ENCODE assay signal across 8 cellular contexts in the genomic region with DNA sequence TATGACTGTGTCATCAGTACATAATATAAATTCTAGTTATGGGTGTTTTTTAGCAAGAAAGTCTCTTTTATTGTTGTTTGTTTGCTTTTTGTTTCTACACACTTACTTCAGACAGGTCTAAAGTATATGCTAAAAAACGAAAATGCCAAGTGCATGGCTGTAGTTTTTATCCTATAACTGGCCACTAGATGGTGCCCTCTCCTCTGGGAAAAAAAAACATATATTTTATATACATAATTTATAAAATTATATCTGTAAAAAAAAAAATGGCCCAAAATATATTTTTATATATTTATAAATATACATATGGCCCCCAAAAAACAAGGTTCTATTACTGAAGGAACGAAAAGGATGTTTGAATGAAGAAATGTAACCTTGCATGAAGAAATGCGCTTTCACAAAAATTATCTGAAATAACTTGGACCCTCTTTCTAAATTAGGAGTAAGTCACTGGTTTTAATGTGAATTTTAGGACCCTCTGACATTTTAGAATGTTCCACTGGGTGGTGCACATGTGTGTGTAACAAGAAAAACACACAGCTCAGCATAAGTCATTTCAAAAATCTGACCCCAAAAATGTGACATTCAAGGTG.
DNase-seq lines count a peak whose midpoint lies in the region; ATAC-seq, FAIRE-seq and TF ChIP-seq lines count a peak whose summit lies in the region.

No MANE protein-coding gene starts in this region.

- no peak overlapping the region for H3K27ac Mint-ChIP-seq in activated T-cell treated with anti-CD3 and anti-CD28 coated beads, Interleukin-2, amount 50 U/mL, for 72 hours
- no peak overlapping the region for H3K27ac Mint-ChIP-seq in naive thymus-derived CD4-positive, alpha-beta T cell

- H2AFZ ChIP-seq in GM12878 (ENCODE audit: control insufficient read depth, low read depth, low read length): no peak overlapping the region

- CTCF ChIA-PET in GM12878 (lab: Yijun Ruan, JAX): interaction anchor here (0.6 to 2.7 kb wide), 10 partner anchors 8 to 1269 kb away, joined by 3 to 10 read pairs (median 5); no protein-coding TSS in a partner anchor
- CTCF ChIA-PET in naive thymus-derived CD4-positive, alpha-beta T cell (lab: Charles Lee): interaction anchor here (0.9 to 1.5 kb wide), 2 partner anchors 219 to 826 kb away, joined by 3 read pairs; no protein-coding TSS in a partner anchor

- H3K9ac ChIP-seq in GM12878 (ENCODE audit: control insufficient read depth, insufficient read depth, low read length): no peak overlapping the region

- no peaks in the 10 kb centered on the region for H3K36me3 ChIP-seq in GM12878 (ENCODE audit: control insufficient read depth in 2 of 2, insufficient read depth in 2 of 2, low read length in 1 of 2)
- H3K36me3 ChIP-seq in naive thymus-derived CD4-positive, alpha-beta T cell (ENCODE audit: control insufficient read depth in 2 of 3, insufficient read depth in 3 of 3, low read length in 3 of 3): no peaks in the 10 kb centered on the region

- no TSS peak for BruUV-seq in GM12878 (replicated peaks; lab: Mats Ljungman, UMichigan)

- peak; percentile 11 to 12 for DNase-seq in activated T-cell treated with anti-CD3 and anti-CD28 coated beads, Interleukin-2, amount 50 U/mL, for 72 hours
- DNase-seq in activated T-cell treated with anti-CD3 and anti-CD28 coated beads, Interleukin-2, amount 50 U/mL, for 48 hours: no peak
- DNase-seq in NAMALWA (ENCODE audit: low spot score) (peak; percentile 50), GM12878 (ENCODE audit: low read depth, low spot score) (no peak), GM12892 (ENCODE audit: insufficient read length) (no peak), omental fat pad (ENCODE audit: low spot score) (no peak)
- DNase-seq in naive thymus-derived CD4-positive, alpha-beta T cell: peak in 5 of 9 donors; percentile 16 to 34 (median 25)

- RAD21 ChIA-PET in GM12878 (lab: Charles Lee; ENCODE audit: unreplicated experiment): interaction anchor here (1.1 to 2.4 kb wide), 2 partner anchors 29 to 867 kb away, joined by 3 to 7 read pairs; no protein-coding TSS in a partner anchor

- H3K9me3 Mint-ChIP-seq in activated T-cell treated with anti-CD3 and anti-CD28 coated beads, Interleukin-2, amount 50 U/mL, for 72 hours: no peaks in the 10 kb centered on the region
- no peaks in the 10 kb centered on the region for H3K9me3 Mint-ChIP-seq in naive thymus-derived CD4-positive, alpha-beta T cell

- intact Hi-C loops in GM12878 (cut with micrococcal nuclease; ENCODE audit: unreplicated experiment): loop anchor here (2.0 to 10.0 kb wide), 5 partner anchors 217 to 867 kb away; no protein-coding TSS in a partner anchor
- intact Hi-C loops in naive thymus-derived CD4-positive, alpha-beta T cell (cut with micrococcal nuclease): loop anchor here (1.0 to 10.0 kb wide), 9 partner anchors 217 to 1031 kb away; no protein-coding TSS in a partner anchor

- H3K27ac ChIP-seq in GM12878 (ENCODE audit: control insufficient read depth, insufficient read depth): no peak overlapping the region
- no peak overlapping the region for H3K27ac ChIP-seq in naive thymus-derived CD4-positive, alpha-beta T cell (ENCODE audit: low read depth, low read length)

- no peaks in the 10 kb centered on the region for H4K20me1 ChIP-seq in GM12878 (ENCODE audit: control insufficient read depth, insufficient read depth)

- no peaks in the 10 kb centered on the region for H3K36me3 Mint-ChIP-seq in activated T-cell treated with anti-CD3 and anti-CD28 coated beads, Interleukin-2, amount 50 U/mL, for 72 hours (ENCODE audit: insufficient read depth in 2 of 2)
- no peaks in the 10 kb centered on the region for H3K36me3 Mint-ChIP-seq in naive thymus-derived CD4-positive, alpha-beta T cell

- no peak for TF ChIP-seq POLR2A in GM12878 (IDR thresholded peaks at IDR 0.05; ENCODE audit: low read depth, low read length)
- TF ChIP-seq POLR2A in GM12892 (IDR thresholded peaks at IDR 0.05; ENCODE audit: low read depth, low read length): no peak

- SMC1A ChIA-PET in GM12878 (lab: Charles Lee; ENCODE audit: uncharacterized antibody, unreplicated experiment): interaction anchor here (1.4 to 1.7 kb wide), 2 partner anchors 7 to 13 kb away, joined by 5 read pairs; no protein-coding TSS in a partner anchor

- no peak overlapping the region for H3K4me2 ChIP-seq in GM12878 (ENCODE audit: control insufficient read depth, insufficient read depth)

- H3K27me3 ChIP-seq in GM12878 (replicated peaks in 1 of 2; ENCODE audit: control insufficient read depth in 2 of 2, insufficient read depth in 2 of 2, low read length in 1 of 2): no peaks in the 10 kb centered on the region
- H3K27me3 ChIP-seq in naive thymus-derived CD4-positive, alpha-beta T cell (ENCODE audit: control insufficient read depth in 2 of 2, insufficient read depth in 2 of 2, low read length in 2 of 2): no peaks in the 10 kb centered on the region

- peaks cover 17% of the 10 kb centered on the region for H3K27me3 Mint-ChIP-seq in activated T-cell treated with anti-CD3 and anti-CD28 coated beads, Interleukin-2, amount 50 U/mL, for 72 hours (ENCODE audit: low read depth)
- H3K27me3 Mint-ChIP-seq in naive thymus-derived CD4-positive, alpha-beta T cell: peaks cover 9 to 23% (median 20%) of the 10 kb centered on the region in 5 donors

- H3K4me3 Mint-ChIP-seq in activated T-cell treated with anti-CD3 and anti-CD28 coated beads, Interleukin-2, amount 50 U/mL, for 72 hours: no peak overlapping the region
- H3K4me3 Mint-ChIP-seq in naive thymus-derived CD4-positive, alpha-beta T cell: no peak overlapping the region

- no peaks in the 10 kb centered on the region for H3K4me1 Mint-ChIP-seq in activated T-cell treated with anti-CD3 and anti-CD28 coated beads, Interleukin-2, amount 50 U/mL, for 72 hours (ENCODE audit: low read depth)
- no peaks in the 10 kb centered on the region for H3K4me1 Mint-ChIP-seq in naive thymus-derived CD4-positive, alpha-beta T cell

- H3K4me1 ChIP-seq in GM12878 (ENCODE audit: control insufficient read depth, insufficient read depth, low read length): no peaks in the 10 kb centered on the region
- H3K4me1 ChIP-seq in naive thymus-derived CD4-positive, alpha-beta T cell (ENCODE audit: control insufficient read depth in 2 of 2, insufficient read depth in 2 of 2, low read length in 2 of 2): no peaks in the 10 kb centered on the region

- ATAC-seq in activated T-cell treated with anti-CD3 and anti-CD28 coated beads, Interleukin-2, amount 50 U/mL, for 72 hours (replicated peaks in 1 of 2): no peak
- ATAC-seq in GM12878 (peak; percentile 35; the same call in 1 of the 3 replicates), omental fat pad (ENCODE audit: low FRiP score) (no peak), GM18519 (IDR thresholded peaks at IDR 0.05; ENCODE audit: low FRiP score, unreplicated experiment) (no peak)
- peak; percentile 53 for ATAC-seq in naive thymus-derived CD4-positive, alpha-beta T cell

- WGBS in GM12878 (ENCODE audit: insufficient coverage, insufficient replicate concordance, low lambda C conversion rate, missing lambda C conversion rate): 33% methylated on average over 3 of the region's 3 CpGs

- no peak for TF ChIP-seq EP300 in GM12878 (IDR thresholded peaks at IDR 0.05; ENCODE audit: borderline replicate concordance in 1 of 2, control insufficient read depth in 1 of 2, low read depth in 2 of 2, low read length in 2 of 2)

- peak; percentile 49 for TF ChIP-seq RAD21 in GM12878 (IDR thresholded peaks at IDR 0.05; ENCODE audit: insufficient read depth, low read depth, low read length)

- in situ Hi-C loops in GM12878 (cut with MboI): loop anchor here (25.0 kb wide), 1 partner anchor 857 kb away; no protein-coding TSS in a partner anchor

- no peaks in the 10 kb centered on the region for H3K9me3 ChIP-seq in GM12878 (replicated peaks; ENCODE audit: control insufficient read depth, insufficient read depth, low read length)
- H3K9me3 ChIP-seq in naive thymus-derived CD4-positive, alpha-beta T cell (ENCODE audit: control insufficient read depth in 2 of 3, low read length in 3 of 3): no peaks in the 10 kb centered on the region

- no peak overlapping the region for H3K4me3 ChIP-seq in GM12878
- no peak overlapping the region for H3K4me3 ChIP-seq in naive thymus-derived CD4-positive, alpha-beta T cell (ENCODE audit: low read length)

- POLR2A ChIA-PET in GM12878 (lab: Charles Lee): no interaction called here
- POLR2A ChIA-PET in naive thymus-derived CD4-positive, alpha-beta T cell (lab: Charles Lee): no interaction called here

- FAIRE-seq in GM12878 (lab: Jason Lieb, UNC) (no peak), GM12892 (lab: Jason Lieb, UNC) (no peak)

- TF ChIP-seq CTCF in GM12878 (IDR thresholded peaks at IDR 0.05 in 2 of 3, conservative IDR thresholded peaks at IDR 0.05 in 1 of 3; ENCODE audit: control insufficient read depth in 2 of 3, extremely low read depth in 1 of 3, insufficient read depth in 1 of 3, low read depth in 3 of 3, low read length in 3 of 3) (peak; percentile 42 to 51 (median 46); a peak in 5 of 6 replicates), omental fat pad (IDR thresholded peaks at IDR 0.05) (no peak)

- no peaks in the 10 kb centered on the region for H3K79me2 ChIP-seq in GM12878 (ENCODE audit: control insufficient read depth, insufficient read depth, low read length)

TF ChIP-seq in GM12878, 131 proteins besides CTCF, POLR2A, EP300 and RAD21 (continues in another document):
- TF ChIP-seq NR2F1 (conservative IDR thresholded peaks at IDR 0.05) (no peak), SRF (IDR thresholded peaks at IDR 0.05; ENCODE audit: low read depth in 2 of 2, low read length in 2 of 2) (no peak), SMC3 (IDR thresholded peaks at IDR 0.05; ENCODE audit: borderline replicate concordance, low read length) (peak; percentile 28; the same call in 1 of the 2 replicates)

Comparison
In these comparisons a context has a peak if more than half of its experiments do, and no peak if none do; other contexts are left out.
1. DNase-seq: peak in activated T-cell treated with anti-CD3 and anti-CD28 coated beads, Interleukin-2, amount 50 U/mL, for 72 hours (2 of 2), NAMALWA (single experiment) and naive thymus-derived CD4-positive, alpha-beta T cell (5 of 9); none in activated T-cell treated with anti-CD3 and anti-CD28 coated beads, Interleukin-2, amount 50 U/mL, for 48 hours (0 of 2), GM12878 (single experiment), GM12892 (single experiment) and omental fat pad (single experiment).
2. ATAC-seq: peak in GM12878 (single experiment) and naive thymus-derived CD4-positive, alpha-beta T cell (single experiment); none in activated T-cell treated with anti-CD3 and anti-CD28 coated beads, Interleukin-2, amount 50 U/mL, for 72 hours (0 of 2), omental fat pad (single experiment) and GM18519 (single experiment).
3. CTCF ChIP-seq: peak in GM12878 (3 of 3); none in omental fat pad (0 of 3).